ENCODE assay signal across 20 cellular contexts in genomic region chr15:83352124-83352523, GRCh38.
DNase-seq lines count a peak whose midpoint lies in the region; ATAC-seq and TF ChIP-seq lines count a peak whose summit lies in the region.
"Had no signal": no experiment of that assay in that cellular context is flagged by ENCODE, and none has a peak within 500 bp of the region (broad histone marks: within the 10 kb centered on the region; RNA-seq: fewer than 3 reads in every experiment).

No MANE protein-coding gene starts in this region.

- no peak overlapping the region for H3K4me2 ChIP-seq in trophoblast cell (ENCODE audit: low read length)

- H3K79me1 ChIP-seq in trophoblast cell (ENCODE audit: low read length): peaks cover 7% of the 10 kb centered on the region

- no peak overlapping the region for H2AK5ac ChIP-seq in trophoblast cell (ENCODE audit: low read length)

- H3K27me3 ChIP-seq in trophoblast cell (ENCODE audit: insufficient read depth, low read length): no peaks in the 10 kb centered on the region
- H3K27me3 ChIP-seq in CD8-positive, alpha-beta T cell (ENCODE audit: insufficient read depth, low read length): no peaks in the 10 kb centered on the region

- no CpG with 5 or more reads among the region's 2 CpGs for WGBS in trophoblast cell (ENCODE audit: extremely low coverage, insufficient coverage, insufficient read length)

- DNase-seq in EH (ENCODE audit: low read depth): peak; percentile 9
- no peak for DNase-seq in chondrocyte (ENCODE audit: low spot score)
- DNase-seq in fibroblast of the conjunctiva (ENCODE audit: low read depth): peak; percentile 20
- no peak for DNase-seq in trophoblast cell
- no peak for DNase-seq in CD8-positive, alpha-beta T cell
- no peak for DNase-seq in GM13976 (ENCODE audit: low spot score)
- DNase-seq: DMS 273 treated with DMSO at 0.1 percent for 48 hours; DMS79 treated with DMSO at 0.1 percent for 48 hours; GM23248; HCEC 1CT; KG1; NCI-H1092; NCI-H1436; NCI-H1930; NCI-H2227 treated with DMSO at 0.1 percent for 48 hours; NCI-H774; NK-92 treated with Interleukin-12 subunit alpha and Interleukin-12 subunit beta, amount 100 ng/mL, for 24 hours had no signal

- H4K12ac ChIP-seq in trophoblast cell (ENCODE audit: low read depth, low read length): no peak overlapping the region

- H3K4me3 Mint-ChIP-seq in chondrocyte (ENCODE audit: unreplicated experiment): no peak overlapping the region
- no peak overlapping the region for H3K4me3 Mint-ChIP-seq in CD8-positive, alpha-beta T cell

- no peak overlapping the region for H3K23ac ChIP-seq in trophoblast cell (ENCODE audit: low read length)

- H3K27me3 Mint-ChIP-seq in chondrocyte (ENCODE audit: low read depth): peaks cover 9% of the 10 kb centered on the region
- peaks cover 20% of the 10 kb centered on the region for H3K27me3 Mint-ChIP-seq in CD8-positive, alpha-beta T cell (ENCODE audit: low read depth)

- POLR2A ChIA-PET in CD8-positive, alpha-beta T cell (lab: Charles Lee): no interaction called here

- in situ Hi-C loops in GM13976 (cut with MboI; ENCODE audit: low sequenced_read_pairs, unreplicated experiment): no loop called here

- TF ChIP-seq CTCF in chondrocyte (IDR thresholded peaks at IDR 0.05) (no peak), GM13976 (IDR thresholded peaks at IDR 0.05; ENCODE audit: borderline replicate concordance, control extremely low read depth, extremely low read depth, insufficient read depth, missing control alignments) (no peak)
- no peak for TF ChIP-seq CTCF in CD8-positive, alpha-beta T cell (IDR thresholded peaks at IDR 0.05)

- no peak overlapping the region for H2BK12ac ChIP-seq in trophoblast cell (ENCODE audit: low read length)

- no peak overlapping the region for H3K9ac ChIP-seq in trophoblast cell (ENCODE audit: low read length)
- H3K9ac ChIP-seq: GM23248 had no signal

- no peaks in the 10 kb centered on the region for H3K9me3 Mint-ChIP-seq in chondrocyte (ENCODE audit: low read depth)
- H3K9me3 Mint-ChIP-seq in CD8-positive, alpha-beta T cell: peaks cover 2% of the 10 kb centered on the region

- intact Hi-C loops in CD8-positive, alpha-beta T cell (cut with DNase I, micrococcal nuclease): no loop called here

- CTCF ChIA-PET in CD8-positive, alpha-beta T cell (lab: Charles Lee): interaction anchor here (1.4 kb wide), 1 partner anchor 11 kb away, joined by 3 read pairs; no protein-coding TSS in a partner anchor

- H3K4me3 ChIP-seq in trophoblast cell (ENCODE audit: low read depth, low read length): no peak overlapping the region
- no peak overlapping the region for H3K4me3 ChIP-seq in CD8-positive, alpha-beta T cell (ENCODE audit: low read depth, low read length)
- H3K4me3 ChIP-seq: GM12878, GM23248 had no signal

- H3K4me1 Mint-ChIP-seq in chondrocyte (ENCODE audit: low read depth): peaks cover 4% of the 10 kb centered on the region
- no peaks in the 10 kb centered on the region for H3K4me1 Mint-ChIP-seq in CD8-positive, alpha-beta T cell (ENCODE audit: low read depth)

- peak overlapping the region; percentile 42 for H3K27ac Mint-ChIP-seq in chondrocyte (ENCODE audit: unreplicated experiment)
- no peak overlapping the region for H3K27ac Mint-ChIP-seq in CD8-positive, alpha-beta T cell

- no peak for ATAC-seq in CD8-positive, alpha-beta T cell
- no peak for ATAC-seq in GM21619 (IDR thresholded peaks at IDR 0.05; ENCODE audit: unreplicated experiment)
- ATAC-seq: GM12878, Right ventricle myocardium inferior had no signal

- no peak overlapping the region for H3K4ac ChIP-seq in trophoblast cell (ENCODE audit: low read depth, low read length)

- peak overlapping the region; percentile 37 for H4K91ac ChIP-seq in trophoblast cell (ENCODE audit: low read depth, low read length)

- H3K27ac ChIP-seq in trophoblast cell (ENCODE audit: low read depth, low read length): peak overlapping the region; percentile 57
- H3K27ac ChIP-seq in CD8-positive, alpha-beta T cell (ENCODE audit: low read depth, low read length): no peak overlapping the region
- H3K27ac ChIP-seq: GM23248 had no signal

- H2AFZ ChIP-seq in trophoblast cell (ENCODE audit: insufficient read depth, low read length, poor library complexity): no peak overlapping the region
- H2AFZ ChIP-seq: GM23248 had no signal

- peak overlapping the region; percentile 43 for H4K8ac ChIP-seq in trophoblast cell (ENCODE audit: low read depth, low read length)

- H3K79me2 ChIP-seq in trophoblast cell (ENCODE audit: control insufficient read depth, insufficient read depth, low read length, poor library complexity): peaks cover 2% of the 10 kb centered on the region

- H2BK5ac ChIP-seq in trophoblast cell (ENCODE audit: low read depth, low read length, poor library complexity): no peak overlapping the region

- H2BK120ac ChIP-seq in trophoblast cell (ENCODE audit: insufficient read depth, low read length, poor library complexity): peak overlapping the region; percentile 62

- peaks cover 3 to 8% of the 10 kb centered on the region in 2 experiments for H3K4me1 ChIP-seq in trophoblast cell (ENCODE audit: control insufficient read depth in 1 of 2, insufficient read depth in 2 of 2, low read length in 2 of 2)
- H3K4me1 ChIP-seq in CD8-positive, alpha-beta T cell (ENCODE audit: insufficient read depth, low read length): no peaks in the 10 kb centered on the region

- H3K9me3 ChIP-seq in trophoblast cell (ENCODE audit: insufficient read depth, low read depth, low read length): no peaks in the 10 kb centered on the region
- no peaks in the 10 kb centered on the region for H3K9me3 ChIP-seq in CD8-positive, alpha-beta T cell (ENCODE audit: low read length)

- H3K36me3 Mint-ChIP-seq in chondrocyte (ENCODE audit: low read depth): no peaks in the 10 kb centered on the region
- no peaks in the 10 kb centered on the region for H3K36me3 Mint-ChIP-seq in CD8-positive, alpha-beta T cell

- H3K18ac ChIP-seq in trophoblast cell (ENCODE audit: low read length): no peak overlapping the region

- H3K36me3 ChIP-seq in trophoblast cell (ENCODE audit: control insufficient read depth in 1 of 2, insufficient read depth in 2 of 2, low read length in 2 of 2): no peaks in the 10 kb centered on the region
- H3K36me3 ChIP-seq in CD8-positive, alpha-beta T cell (ENCODE audit: insufficient read depth, low read length): no peaks in the 10 kb centered on the region

- H3K14ac ChIP-seq in trophoblast cell (ENCODE audit: low read length): no peak overlapping the region

Comparison
In these comparisons a context has a peak if more than half of its experiments do, and no peak if none do; other contexts are left out.
1. DNase-seq: peak in EH (single experiment) and fibroblast of the conjunctiva (single experiment); none in chondrocyte (single experiment), trophoblast cell (0 of 2), CD8-positive, alpha-beta T cell (0 of 7) and GM13976 (single experiment).